18 cellular contexts compared by ENCODE assay signal in the genomic region with DNA sequence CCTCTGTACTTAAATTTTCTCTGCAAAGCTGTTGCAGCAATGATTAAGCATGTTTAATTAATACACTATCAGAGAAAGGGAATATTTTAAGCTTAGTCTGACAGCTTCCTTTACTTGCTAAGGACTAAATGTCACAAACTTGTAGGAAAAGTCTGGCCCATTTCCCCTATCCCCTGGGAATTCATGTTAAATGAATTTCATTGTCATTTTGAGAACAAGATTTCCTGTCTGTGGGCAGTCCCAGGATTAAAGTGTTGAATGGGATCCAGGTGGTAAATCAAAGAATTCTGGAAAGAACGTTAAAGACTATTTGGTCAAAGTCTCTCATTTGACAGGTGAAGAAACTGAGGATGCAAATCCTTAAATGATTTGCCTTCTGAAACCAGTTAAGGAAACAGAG.
DNase-seq lines count a peak whose midpoint lies in the region; FAIRE-seq and TF ChIP-seq lines count a peak whose summit lies in the region.
"Had no signal": no experiment of that assay in that cellular context is flagged by ENCODE, and none has a peak within 500 bp of the region (broad histone marks: within the 10 kb centered on the region; RNA-seq: fewer than 3 reads in every experiment).

No MANE protein-coding gene starts in this region.

- dilution Hi-C loops in endothelial cell of umbilical vein (cut with MboI; ENCODE audit: extremely low pct_ligation_motif_present, low sequenced_read_pairs): no loop called here

- no peak overlapping the region for H2AFZ ChIP-seq in endothelial cell of umbilical vein (ENCODE audit: low read depth, low read length)

- no peaks in the 10 kb centered on the region for H3K4me1 ChIP-seq in endothelial cell of umbilical vein (ENCODE audit: control insufficient read depth, extremely low read depth, insufficient read depth, low read length)
- H3K4me1 ChIP-seq: A549, BLaER1 had no signal

- no peak overlapping the region for H3K27ac ChIP-seq in endothelial cell of umbilical vein (ENCODE audit: insufficient read depth, low read depth, low read length)
- H3K27ac ChIP-seq: 22Rv1, A549, BLaER1 had no signal

- TF ChIP-seq CTCF in endothelial cell of umbilical vein (IDR thresholded peaks at IDR 0.05; ENCODE audit: extremely low read depth in 1 of 2, insufficient read depth in 1 of 2, low read depth in 1 of 2, low read length in 2 of 2): no peak

- no peaks in the 10 kb centered on the region for H4K20me1 ChIP-seq in endothelial cell of umbilical vein (replicated peaks; ENCODE audit: control insufficient read depth, extremely low read depth, insufficient read depth, low read length)
- H4K20me1 ChIP-seq: BLaER1 had no signal

- H3K4me2 ChIP-seq in endothelial cell of umbilical vein (ENCODE audit: insufficient read depth, low read length): no peak overlapping the region
- H3K4me2 ChIP-seq: A549, BLaER1 had no signal

- H3K36me3 ChIP-seq in endothelial cell of umbilical vein (ENCODE audit: control insufficient read depth in 2 of 2, extremely low read depth in 1 of 2, insufficient read depth in 2 of 2, low read length in 2 of 2): no peaks in the 10 kb centered on the region
- H3K36me3 ChIP-seq: BLaER1 had no signal

- H3K9me1 ChIP-seq in endothelial cell of umbilical vein (replicated peaks; ENCODE audit: control insufficient read depth, extremely low read depth, insufficient read depth, low read length): no peaks in the 10 kb centered on the region

- CTCF ChIA-PET in endothelial cell of umbilical vein (lab: Charles Lee): interaction anchor here (1.1 to 1.2 kb wide), 2 partner anchors 15 to 25 kb away, joined by 3 read pairs; no protein-coding TSS in a partner anchor

- BruUV-seq in endothelial cell of umbilical vein (replicated peaks; lab: Mats Ljungman, UMichigan): no TSS peak

- no peaks in the 10 kb centered on the region for H3K9me3 ChIP-seq in endothelial cell of umbilical vein (replicated peaks; ENCODE audit: control insufficient read depth, insufficient read depth, low read length)
- H3K9me3 ChIP-seq: A549, BLaER1 had no signal

- peaks cover 5% of the 10 kb centered on the region in 2 experiments for H3K27me3 ChIP-seq in endothelial cell of umbilical vein (ENCODE audit: control insufficient read depth in 2 of 2, insufficient read depth in 2 of 2, low read length in 2 of 2)
- H3K27me3 ChIP-seq: BLaER1 had no signal

- H3K9ac ChIP-seq in endothelial cell of umbilical vein (replicated peaks; ENCODE audit: extremely low read depth, insufficient read depth, low read length): no peak overlapping the region
- H3K9ac ChIP-seq: BLaER1 had no signal

- no peaks in the 10 kb centered on the region for H3K79me2 ChIP-seq in endothelial cell of umbilical vein (ENCODE audit: control insufficient read depth, insufficient read depth, low read length)

- intact Hi-C loops in endothelial cell of umbilical vein (cut with micrococcal nuclease): no loop called here

- no peak for TF ChIP-seq POLR2A in endothelial cell of umbilical vein (IDR thresholded peaks at IDR 0.05; ENCODE audit: low read depth, low read length)

- H3K4me3 ChIP-seq in endothelial cell of umbilical vein (replicated peaks in 1 of 3; ENCODE audit: insufficient read depth in 1 of 3, low read depth in 1 of 3, low read length in 3 of 3): no peak overlapping the region
- H3K4me3 ChIP-seq: A549, BLaER1 had no signal

- no peak for FAIRE-seq in endothelial cell of umbilical vein (lab: Jason Lieb, UNC)
- FAIRE-seq: H1, HepG2 had no signal

- POLR2A ChIA-PET in endothelial cell of umbilical vein (lab: Charles Lee): no interaction called here

- peak; percentile 46 for DNase-seq in DMS 273 (lab: John Stamatoyannopoulos, UW; ENCODE audit: unreplicated experiment)
- DNase-seq in DMS 273 treated with DMSO at 0.1 percent for 48 hours (lab: John Stamatoyannopoulos, UW): no peak
- peak; percentile 71 for DNase-seq in NCI-H69 (lab: John Stamatoyannopoulos, UW)
- peak; percentile 5 for DNase-seq in endothelial cell of umbilical vein (ENCODE audit: low read depth, low spot score)
- no peak for DNase-seq in NCI-H774 (lab: John Stamatoyannopoulos, UW)
- DNase-seq in NCI-H1694 treated with DMSO at 0.1 percent for 48 hours (lab: John Stamatoyannopoulos, UW): no peak
- no peak for DNase-seq in DMS53 treated with DMSO at 0.1 percent for 48 hours (lab: John Stamatoyannopoulos, UW; ENCODE audit: unreplicated experiment)
- DNase-seq: Calu3; CD8-positive, alpha-beta T cell; DMS153; DMS79 treated with DMSO at 0.1 percent for 48 hours; GF-D8; H9 had no signal

TF ChIP-seq in endothelial cell of umbilical vein, 7 proteins besides CTCF, POLR2A, EP300 and RAD21:
- TF ChIP-seq GATA2 (IDR thresholded peaks at IDR 0.05; ENCODE audit: insufficient read depth, insufficient read length, low read depth, low read length) (no peak), FOS (IDR thresholded peaks at IDR 0.05; ENCODE audit: borderline replicate concordance, insufficient read depth, low read length) (no peak), POLR2AphosphoS5 (IDR thresholded peaks at IDR 0.05; ENCODE audit: insufficient read depth, low read depth, low read length) (no peak), EZH2 (IDR thresholded peaks at IDR 0.05; ENCODE audit: borderline replicate concordance, low read depth, low read length, severe bottlenecking) (no peak), JUN (IDR thresholded peaks at IDR 0.05; ENCODE audit: borderline replicate concordance, insufficient read depth, insufficient read length, low read depth) (no peak), MYC (IDR thresholded peaks at IDR 0.05; ENCODE audit: low read depth, low read length) (no peak), MAX (IDR thresholded peaks at IDR 0.05; ENCODE audit: insufficient read depth, insufficient read length) (no peak)

Comparison
In these comparisons a context has a peak if more than half of its experiments do, and no peak if none do; other contexts are left out.
1. DNase-seq: peak in DMS 273 (single experiment), NCI-H69 (single experiment) and endothelial cell of umbilical vein (single experiment); none in DMS 273 treated with DMSO at 0.1 percent for 48 hours (single experiment), NCI-H774 (single experiment), NCI-H1694 treated with DMSO at 0.1 percent for 48 hours (single experiment) and DMS53 treated with DMSO at 0.1 percent for 48 hours (single experiment).